In the genomic region with DNA sequence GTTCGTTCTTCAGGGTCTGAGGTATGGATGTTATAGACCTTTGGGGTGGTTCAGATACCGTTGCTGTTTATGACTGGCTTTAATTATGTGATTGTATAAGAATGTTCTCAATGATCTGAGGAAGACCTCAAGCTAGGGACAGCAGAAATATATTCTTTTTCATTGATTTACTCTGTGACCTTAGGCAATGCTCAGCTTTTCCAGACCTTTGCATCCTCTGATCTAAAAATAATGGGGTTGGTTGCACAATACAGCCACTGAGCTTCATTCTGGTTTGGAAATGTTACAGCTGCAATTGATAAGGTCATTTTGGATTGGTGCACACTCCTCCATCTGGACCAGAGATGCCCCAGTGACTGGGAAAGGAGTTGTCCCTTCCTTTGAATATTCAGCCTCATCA, we compare ENCODE assay signal across 25 cellular contexts.
"Had no signal": no experiment of that assay in that cellular context is flagged by ENCODE, and none has a peak within 500 bp of the region (broad histone marks: within the 10 kb centered on the region; RNA-seq: fewer than 3 reads in every experiment).

No MANE protein-coding gene starts in this region.

- H3K4me3 Mint-ChIP-seq: naive B cell; nephron; stimulated activated effector memory CD8-positive, alpha-beta T cell treated with anti-CD3 and anti-CD28 coated beads, Interleukin-12 subunit alpha, Interleukin-12 subunit beta, amount 100 ng/mL, for 72 hours; type B pancreatic cell had no signal

- H3K4me3 ChIP-seq: dorsolateral prefrontal cortex, heart left ventricle, left lung, lung, pancreas, smooth muscle cell, suprapubic skin, thyroid gland had no signal

- H3K9me3 ChIP-seq: heart left ventricle, left lung, pancreas, suprapubic skin, thyroid gland had no signal

- DNase-seq: cortex of kidney; dorsolateral prefrontal cortex; effector CD8-positive, alpha-beta T cell; foreskin melanocyte; heart left ventricle; hippocampal formation; kidney glomerular epithelial cell; left lung; mesenchymal stem cell; naive B cell; occipital lobe; pancreas; right cardiac atrium; stimulated activated CD4-positive, alpha-beta T cell treated with anti-CD3 and anti-CD28 coated beads, Interleukin-2, amount 100 ng/mL, for 48 hours; stimulated activated CD8-positive, alpha-beta memory T cell treated with anti-CD3 and anti-CD28 coated beads, Interleukin-4, amount 100 ng/mL, for 48 hours; stimulated activated naive CD8-positive, alpha-beta T cell treated with anti-CD3 and anti-CD28 coated beads, Interleukin-15, Interleukin-2, amounts not matched to agents 100 U/mL and 50 U/mL, for 24 hours; thyroid gland had no signal

- H3K36me3 ChIP-seq: pancreas, thyroid gland had no signal

- H3K4me1 ChIP-seq: left lung, pancreas had no signal

- H3K27ac ChIP-seq: dorsolateral prefrontal cortex, heart left ventricle, left lung, pancreas, suprapubic skin, thyroid gland had no signal

- H3K4me1 Mint-ChIP-seq: nephron had no signal

- H3K27me3 ChIP-seq: dorsolateral prefrontal cortex, heart left ventricle, left lung, pancreas, suprapubic skin, thyroid gland had no signal

- H3K27me3 Mint-ChIP-seq: naive B cell, progenitor cell of endocrine pancreas, type B pancreatic cell had no signal

- H3K27ac Mint-ChIP-seq: naive B cell, nephron, progenitor cell of endocrine pancreas, type B pancreatic cell had no signal

- ATAC-seq: esophagus mucosa; left lung; pancreas; right cardiac atrium; stimulated activated effector memory CD8-positive, alpha-beta T cell treated with anti-CD3 and anti-CD28 coated beads, Interleukin-12 subunit alpha, Interleukin-12 subunit beta, amount 100 ng/mL, for 72 hours; stimulated activated naive CD8-positive, alpha-beta T cell treated with anti-CD3 and anti-CD28 coated beads, Interleukin-15, Interleukin-2, amounts not matched to agents 100 U/mL and 50 U/mL, for 24 hours had no signal

- H3K9me3 Mint-ChIP-seq: naive B cell; nephron; stimulated activated effector memory CD8-positive, alpha-beta T cell treated with anti-CD3 and anti-CD28 coated beads, Interleukin-12 subunit alpha, Interleukin-12 subunit beta, amount 100 ng/mL, for 72 hours; type B pancreatic cell had no signal
